Comparison of ENCODE assay signal across 1 cellular context in the genomic region with DNA sequence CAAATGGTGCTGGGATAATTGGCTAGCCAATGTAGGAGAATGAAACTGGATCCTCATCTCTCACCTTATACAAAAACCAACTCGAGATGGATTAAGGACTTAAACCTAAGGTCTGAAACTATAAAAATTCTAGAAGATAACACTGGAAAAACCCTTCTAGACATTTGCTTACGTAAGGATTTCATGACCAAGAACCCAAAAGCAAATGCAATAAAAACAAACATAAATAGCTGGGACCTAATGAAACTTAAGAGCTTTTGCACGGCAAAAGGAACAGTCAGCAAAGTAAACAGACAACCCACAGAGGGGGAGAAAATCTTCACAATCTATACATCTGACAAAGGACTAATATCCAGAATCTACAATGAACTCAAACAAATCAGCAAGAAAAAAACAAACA. TPM values are rescaled to one million over a fixed set of nuclear protein-coding genes. Genes with fewer than 3 reads are reported as not detected.
"Had no signal": no experiment of that assay in that cellular context is flagged by ENCODE, and none has a peak within 500 bp of the region (broad histone marks: within the 10 kb centered on the region; RNA-seq: fewer than 3 reads in every experiment).

No MANE protein-coding gene starts in this region.

RNA-seq across cellular contexts. Expression of gene CCDC141, which starts 35.7 kb away (rescaled TPM):
- total RNA-seq: MCF 10A had no signal
